ENCODE assay signal across 10 cellular contexts in genomic region chr6:104887350-104887749, GRCh38. TPM values are rescaled to one million over a fixed set of nuclear protein-coding genes. Genes with fewer than 3 reads are reported as not detected.
DNase-seq lines count a peak whose midpoint lies in the region; ATAC-seq and TF ChIP-seq lines count a peak whose summit lies in the region.
"Had no signal": no experiment of that assay in that cellular context is flagged by ENCODE, and none has a peak within 500 bp of the region (broad histone marks: within the 10 kb centered on the region; RNA-seq: fewer than 3 reads in every experiment).

No MANE protein-coding gene starts in this region.

- H3K9ac ChIP-seq in liver (ENCODE audit: low read depth in 1 of 2, low read length in 2 of 2), result no peak overlapping the region
- H3K9ac ChIP-seq: KMS-11 had no signal

- H3K4me3 Mint-ChIP-seq in Calu3 (ENCODE audit: low read depth, unreplicated experiment), result no peak overlapping the region

- no peak overlapping the region for H3K4me3 ChIP-seq in LNCaP clone FGC (ENCODE audit: low read depth, low read length)
- no peak overlapping the region for H3K4me3 ChIP-seq in liver (ENCODE audit: low read depth in 1 of 3, low read length in 3 of 3)

- H3K4me1 Mint-ChIP-seq in Calu3 (ENCODE audit: low read depth, unreplicated experiment), result no peaks in the 10 kb centered on the region

- BruUV-seq in Calu3 (replicated peaks; lab: Mats Ljungman, UMichigan), result no TSS peak

- peaks cover 0 to 6% (median 0%) of the 10 kb centered on the region in 4 donors for H3K27me3 ChIP-seq in liver (ENCODE audit: control insufficient read depth in 4 of 4, insufficient read depth in 4 of 4, low read length in 3 of 4)

- peaks cover 0 to 4% (median 0%) of the 10 kb centered on the region in 4 donors for H3K9me3 ChIP-seq in liver (ENCODE audit: control insufficient read depth in 4 of 4, low read length in 3 of 4)

- 58% methylated on average over 7 of the region's 7 CpGs for WGBS in liver

- no peak overlapping the region for H3K27ac Mint-ChIP-seq in Calu3 (ENCODE audit: unreplicated experiment)

- no peaks in the 10 kb centered on the region for H3K36me3 ChIP-seq in liver (ENCODE audit: control insufficient read depth in 4 of 4, insufficient read depth in 3 of 4, low read depth in 1 of 4, low read length in 3 of 4)

- intact Hi-C loops in Calu3 (cut with micrococcal nuclease; ENCODE audit: unreplicated experiment), result no loop called here

- no peak for TF ChIP-seq RAD21 in liver (IDR thresholded peaks at IDR 0.05)

- no peak overlapping the region for H3K27ac ChIP-seq in liver (ENCODE audit: low read depth in 1 of 2, low read length in 2 of 2)
- H3K27ac ChIP-seq: KMS-11 had no signal

- peaks cover 5% of the 10 kb centered on the region for H3K9me3 Mint-ChIP-seq in Calu3 (ENCODE audit: low read depth, unreplicated experiment)

- no peak for ATAC-seq in HG03342 (IDR thresholded peaks at IDR 0.05; ENCODE audit: unreplicated experiment)
- ATAC-seq: Right ventricle myocardium inferior had no signal

- H3K4me1 ChIP-seq in liver (ENCODE audit: control insufficient read depth in 4 of 4, insufficient read depth in 4 of 4, low read length in 3 of 4), result no peaks in the 10 kb centered on the region

- no peaks in the 10 kb centered on the region for H3K36me3 Mint-ChIP-seq in Calu3 (ENCODE audit: insufficient read depth, unreplicated experiment)

- DNase-seq in EH (ENCODE audit: low read depth), result peak; percentile 60
- DNase-seq in LNCaP clone FGC (ENCODE audit: low read depth), result peak; percentile 41
- peak; percentile 51 for DNase-seq in astrocyte of the hippocampus (ENCODE audit: low read depth, low spot score)
- no peak for DNase-seq in Calu3
- no peak for DNase-seq in middle frontal gyrus (ENCODE audit: extremely low spot score, low spot score)
- no peak for DNase-seq in NCI-H82 treated with DMSO at 0.1 percent for 48 hours (lab: John Stamatoyannopoulos, UW; ENCODE audit: unreplicated experiment)

- H3K27me3 Mint-ChIP-seq in Calu3 (ENCODE audit: unreplicated experiment), result no peaks in the 10 kb centered on the region

- CTCF ChIA-PET in Calu3 (lab: Charles Lee), result no interaction called here

- TF ChIP-seq CTCF in LNCaP clone FGC (IDR thresholded peaks at IDR 0.05; ENCODE audit: control insufficient read depth, extremely low read depth, insufficient read depth), result no peak
- no peak for TF ChIP-seq CTCF in liver (IDR thresholded peaks at IDR 0.05; ENCODE audit: low read depth, low read length, missing input control)
- TF ChIP-seq CTCF in Calu3 (IDR thresholded peaks at IDR 0.05; ENCODE audit: unreplicated experiment), result no peak

TF ChIP-seq in liver, 16 proteins besides CTCF, POLR2A, EP300 and RAD21:
- TF ChIP-seq ZBTB33 (IDR thresholded peaks at IDR 0.05) (no peak), ATF3 (IDR thresholded peaks at IDR 0.05) (no peak), SP1 (IDR thresholded peaks at IDR 0.05) (no peak), REST (IDR thresholded peaks at IDR 0.05) (peak; percentile 99), EGR1 (IDR thresholded peaks at IDR 0.05; ENCODE audit: low read depth in 2 of 2) (no peak)

RNA-seq across cellular contexts. Expression of gene HACE1, which starts 27.6 kb away (rescaled TPM):
- total RNA-seq in liver (1 to 10 TPM; 3.7 to 7.2 TPM), Calu3 (2022) (7.9 and 12.5 TPM in 2 replicates)
- 1 to 10 TPM; 1.3 TPM for polyA plus RNA-seq in liver

Comparison
In these comparisons a context has a peak if more than half of its experiments do, and no peak if none do; other contexts are left out.
1. DNase-seq: peak in EH (single experiment), LNCaP clone FGC (single experiment) and astrocyte of the hippocampus (single experiment); none in Calu3 (single experiment), middle frontal gyrus (single experiment) and NCI-H82 treated with DMSO at 0.1 percent for 48 hours (single experiment).